ENCODE assay signal across 14 cellular contexts in the genomic region with DNA sequence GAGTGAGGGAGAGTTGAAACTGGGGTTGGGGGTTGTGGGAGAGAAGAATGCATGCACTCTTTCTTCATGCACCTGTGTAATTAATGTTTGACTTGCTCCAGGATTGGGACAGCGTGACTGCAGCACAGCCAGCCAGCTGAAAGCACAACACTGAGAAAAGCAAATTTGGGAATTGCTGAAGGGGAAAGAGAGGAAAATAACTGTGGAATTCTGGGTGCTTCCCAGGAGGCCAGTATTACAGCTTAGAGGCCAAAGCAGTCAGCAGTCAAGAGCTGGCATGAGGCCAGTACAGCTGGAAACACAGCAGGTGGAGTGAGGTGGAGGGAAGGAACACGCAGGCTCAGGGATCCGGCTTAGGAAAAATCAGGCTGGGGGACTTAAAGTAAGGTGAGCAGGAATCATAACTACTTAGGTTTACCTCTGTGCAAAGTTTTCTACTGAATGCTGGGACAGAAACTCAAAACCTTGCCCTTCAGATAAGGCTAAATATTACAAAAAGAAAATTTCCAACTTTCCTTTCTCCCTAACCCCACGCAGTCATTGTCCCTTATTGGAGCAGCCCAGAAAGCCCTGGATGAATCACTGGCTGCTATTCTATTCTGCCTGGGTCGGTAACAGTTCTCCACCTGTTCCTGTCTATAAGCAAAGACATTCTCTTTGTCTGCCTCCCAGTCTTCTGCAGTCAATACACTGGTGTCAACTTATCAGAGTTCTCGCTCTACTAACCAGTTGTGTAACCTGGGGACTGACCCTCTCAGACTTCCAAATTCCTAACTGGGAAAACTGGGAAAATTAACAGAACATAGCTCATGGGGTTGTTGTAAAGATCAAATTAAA.
A peak's percentile ranks its signal among the peaks of the same experiment; 100 is the strongest.
DNase-seq lines count a peak whose midpoint lies in the region; ATAC-seq and TF ChIP-seq lines count a peak whose summit lies in the region.
"Had no signal": no experiment of that assay in that cellular context is flagged by ENCODE, and none has a peak within 500 bp of the region (broad histone marks: within the 10 kb centered on the region; RNA-seq: fewer than 3 reads in every experiment).

No MANE protein-coding gene starts in this region.

- H3K27ac ChIP-seq in mammary epithelial cell (ENCODE audit: insufficient read depth, low read depth, low read length) (no peak overlapping the region), gastroesophageal sphincter (no peak overlapping the region)
- H3K27ac ChIP-seq: A549 had no signal

- CTCF ChIA-PET in MCF 10A (lab: Yijun Ruan, JAX): interaction anchor here (0.5 to 1.2 kb wide), 3 partner anchors 9 to 265 kb away, joined by 3 to 4 read pairs (median 3); no protein-coding TSS in a partner anchor
- CTCF ChIA-PET in mammary epithelial cell (lab: Charles Lee; ENCODE audit: low non-redundant PET): no interaction called here
- CTCF ChIA-PET in WTC11 (lab: Charles Lee): no interaction called here

- no peaks in the 10 kb centered on the region for H3K27me3 Mint-ChIP-seq in MCF 10A (ENCODE audit: insufficient read depth, unreplicated experiment)
- H3K27me3 Mint-ChIP-seq in WTC11 (ENCODE audit: low read depth): no peaks in the 10 kb centered on the region
- no peaks in the 10 kb centered on the region for H3K27me3 Mint-ChIP-seq in type B pancreatic cell

- H3K4me2 ChIP-seq in mammary epithelial cell (ENCODE audit: insufficient read depth, low read depth, low read length): no peak overlapping the region
- H3K4me2 ChIP-seq: A549 had no signal

- H3K4me3 ChIP-seq in mammary epithelial cell (replicated peaks in 1 of 3; ENCODE audit: insufficient read depth in 1 of 3, low read depth in 2 of 3, low read length in 3 of 3): no peak overlapping the region
- H3K4me3 ChIP-seq in gastroesophageal sphincter: no peak overlapping the region
- H3K4me3 ChIP-seq: A549 had no signal

- H3K9me3 ChIP-seq in mammary epithelial cell (replicated peaks; ENCODE audit: insufficient read depth, low read length) (no peaks in the 10 kb centered on the region), gastroesophageal sphincter (no peaks in the 10 kb centered on the region)
- H3K9me3 ChIP-seq: A549 had no signal

- H3K9me3 Mint-ChIP-seq in MCF 10A (ENCODE audit: unreplicated experiment) (no peaks in the 10 kb centered on the region), WTC11 (no peaks in the 10 kb centered on the region), type B pancreatic cell (no peaks in the 10 kb centered on the region)

- in situ Hi-C loops in mammary epithelial cell (cut with MboI; ENCODE audit: low sequenced_read_pairs in 2 of 2): no loop called here

- H3K36me3 Mint-ChIP-seq in MCF 10A (ENCODE audit: insufficient read depth, unreplicated experiment): no peaks in the 10 kb centered on the region
- no peaks in the 10 kb centered on the region for H3K36me3 Mint-ChIP-seq in WTC11
- peaks cover 3% of the 10 kb centered on the region for H3K36me3 Mint-ChIP-seq in type B pancreatic cell

- no peak overlapping the region for H2AFZ ChIP-seq in mammary epithelial cell (ENCODE audit: low read depth, low read length)

- DNase-seq in MCF 10A (ENCODE audit: unreplicated experiment): peak; percentile 21
- no peak for DNase-seq in mammary epithelial cell
- DNase-seq in WTC11 (ENCODE audit: low spot score): no peak
- peak; percentile 84 for DNase-seq in left kidney (ENCODE audit: low read depth, low spot score)
- no peak for DNase-seq in type B pancreatic cell (ENCODE audit: extremely low spot score, unreplicated experiment)
- no peak for DNase-seq in UCSD-AML1 (lab: John Stamatoyannopoulos, UW; ENCODE audit: unreplicated experiment)
- DNase-seq in activated CD4-positive, alpha-beta T cell treated with anti-CD3 and anti-CD28 coated beads for 4 hours: no peak
- DNase-seq: cortex of kidney; NCI-H1048; retina; stimulated activated naive CD4-positive, alpha-beta T cell; SW 1271 had no signal

- 63% methylated on average over 5 of the region's 6 CpGs for WGBS in mammary epithelial cell (ENCODE audit: low coverage, missing lambda C conversion rate)
- WGBS in gastroesophageal sphincter (ENCODE audit: low coverage in 1 of 2), 2 donors: 36 to 51% methylated on average over 2 to 5 of the region's 6 CpGs

- dilution Hi-C loops in mammary epithelial cell (cut with HindIII; ENCODE audit: low sequenced_read_pairs): no loop called here

- TF ChIP-seq CTCF in MCF 10A (IDR thresholded peaks at IDR 0.05; ENCODE audit: unreplicated experiment) (no peak), mammary epithelial cell (conservative IDR thresholded peaks at IDR 0.05 in 1 of 2, IDR thresholded peaks at IDR 0.05 in 1 of 2; ENCODE audit: extremely low read depth in 1 of 2, insufficient read depth in 1 of 2, low read depth in 1 of 2, low read length in 2 of 2) (no peak), WTC11 (IDR thresholded peaks at IDR 0.05) (no peak), type B pancreatic cell (conservative IDR thresholded peaks at IDR 0.05) (no peak), gastroesophageal sphincter (IDR thresholded peaks at IDR 0.05) (no peak)

- peaks cover 11% of the 10 kb centered on the region for H3K4me1 Mint-ChIP-seq in MCF 10A (ENCODE audit: insufficient read depth, unreplicated experiment)
- peaks cover 23% of the 10 kb centered on the region for H3K4me1 Mint-ChIP-seq in WTC11
- H3K4me1 Mint-ChIP-seq in type B pancreatic cell (ENCODE audit: unreplicated experiment): peaks cover 17% of the 10 kb centered on the region

- ATAC-seq in WTC11 (peak; percentile 61), gastroesophageal sphincter (no peak)
- ATAC-seq: A549 had no signal

- no peak overlapping the region for H3K9ac ChIP-seq in mammary epithelial cell (ENCODE audit: insufficient read depth, low read length)

- no peaks in the 10 kb centered on the region for H3K36me3 ChIP-seq in mammary epithelial cell (ENCODE audit: insufficient read depth, low read length)
- no peaks in the 10 kb centered on the region for H3K36me3 ChIP-seq in gastroesophageal sphincter

- H3K4me3 Mint-ChIP-seq in MCF 10A (ENCODE audit: unreplicated experiment) (no peak overlapping the region), WTC11 (no peak overlapping the region), type B pancreatic cell (peak overlapping the region; percentile 21)

- no peaks in the 10 kb centered on the region for H3K79me2 ChIP-seq in mammary epithelial cell (ENCODE audit: insufficient read depth, low read length)

- H4K20me1 ChIP-seq in mammary epithelial cell (ENCODE audit: insufficient read depth, low read length): no peaks in the 10 kb centered on the region

- no peak overlapping the region for H3K27ac Mint-ChIP-seq in MCF 10A (ENCODE audit: low read depth, unreplicated experiment)
- no peak overlapping the region for H3K27ac Mint-ChIP-seq in WTC11
- no peak overlapping the region for H3K27ac Mint-ChIP-seq in type B pancreatic cell

- intact Hi-C loops in MCF 10A (cut with micrococcal nuclease): no loop called here
- intact Hi-C loops in mammary epithelial cell (cut with micrococcal nuclease): no loop called here

- H3K27me3 ChIP-seq in mammary epithelial cell (ENCODE audit: insufficient read depth, low read length) (no peaks in the 10 kb centered on the region), gastroesophageal sphincter (no peaks in the 10 kb centered on the region)

- BruUV-seq in MCF 10A (replicated peaks; lab: Mats Ljungman, UMichigan): no TSS peak
- BruUV-seq in mammary epithelial cell (replicated peaks; lab: Mats Ljungman, UMichigan): no TSS peak

- no peak for TF ChIP-seq POLR2A in gastroesophageal sphincter (IDR thresholded peaks at IDR 0.05)

- POLR2A ChIA-PET in MCF 10A (lab: Yijun Ruan, JAX): interaction anchor here (0.9 kb wide), 1 partner anchor 13 kb away, joined by 3 read pairs; no protein-coding TSS in a partner anchor
- POLR2A ChIA-PET in WTC11 (lab: Charles Lee): interaction anchor here (0.6 kb wide), 1 partner anchor 10 kb away, joined by 3 read pairs; no protein-coding TSS in a partner anchor

- no peaks in the 10 kb centered on the region for H3K4me1 ChIP-seq in mammary epithelial cell (ENCODE audit: insufficient read depth, low read length)
- H3K4me1 ChIP-seq in gastroesophageal sphincter: peaks cover 0 to 10% (median 0%) of the 10 kb centered on the region in 3 donors
- H3K4me1 ChIP-seq: A549 had no signal

- no peak for TF ChIP-seq EP300 in gastroesophageal sphincter (IDR thresholded peaks at IDR 0.05)

TF ChIP-seq in WTC11, 78 proteins besides CTCF, POLR2A, EP300 and RAD21 (continues in another document):
- TF ChIP-seq SP1 (CRISPR knock-in tag; conservative IDR thresholded peaks at IDR 0.05) (no peak), GTF2I (CRISPR knock-in tag; conservative IDR thresholded peaks at IDR 0.05) (no peak), OVOL2 (CRISPR knock-in tag; IDR thresholded peaks at IDR 0.05; ENCODE audit: borderline replicate concordance) (no peak)
- TF ChIP-seq, protein P1, sequence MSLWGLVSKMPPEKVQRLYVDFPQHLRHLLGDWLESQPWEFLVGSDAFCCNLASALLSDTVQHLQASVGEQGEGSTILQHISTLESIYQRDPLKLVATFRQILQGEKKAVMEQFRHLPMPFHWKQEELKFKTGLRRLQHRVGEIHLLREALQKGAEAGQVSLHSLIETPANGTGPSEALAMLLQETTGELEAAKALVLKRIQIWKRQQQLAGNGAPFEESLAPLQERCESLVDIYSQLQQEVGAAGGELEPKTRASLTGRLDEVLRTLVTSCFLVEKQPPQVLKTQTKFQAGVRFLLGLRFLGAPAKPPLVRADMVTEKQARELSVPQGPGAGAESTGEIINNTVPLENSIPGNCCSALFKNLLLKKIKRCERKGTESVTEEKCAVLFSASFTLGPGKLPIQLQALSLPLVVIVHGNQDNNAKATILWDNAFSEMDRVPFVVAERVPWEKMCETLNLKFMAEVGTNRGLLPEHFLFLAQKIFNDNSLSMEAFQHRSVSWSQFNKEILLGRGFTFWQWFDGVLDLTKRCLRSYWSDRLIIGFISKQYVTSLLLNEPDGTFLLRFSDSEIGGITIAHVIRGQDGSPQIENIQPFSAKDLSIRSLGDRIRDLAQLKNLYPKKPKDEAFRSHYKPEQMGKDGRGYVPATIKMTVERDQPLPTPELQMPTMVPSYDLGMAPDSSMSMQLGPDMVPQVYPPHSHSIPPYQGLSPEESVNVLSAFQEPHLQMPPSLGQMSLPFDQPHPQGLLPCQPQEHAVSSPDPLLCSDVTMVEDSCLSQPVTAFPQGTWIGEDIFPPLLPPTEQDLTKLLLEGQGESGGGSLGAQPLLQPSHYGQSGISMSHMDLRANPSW (CRISPR knock-in tag; conservative IDR thresholded peaks at IDR 0.05; ENCODE audit: low read depth): no peak

Comparison
In these comparisons a context has a peak if more than half of its experiments do, and no peak if none do; other contexts are left out.
1. DNase-seq: peak in MCF 10A (single experiment) and left kidney (single experiment); none in mammary epithelial cell (single experiment), WTC11 (single experiment), type B pancreatic cell (single experiment), UCSD-AML1 (single experiment) and activated CD4-positive, alpha-beta T cell treated with anti-CD3 and anti-CD28 coated beads for 4 hours (0 of 2).